ENCODE assay signal across 8 cellular contexts in genomic region chr17:42288078-42288984, GRCh38. TPM values are rescaled to one million over a fixed set of nuclear protein-coding genes. Genes with fewer than 3 reads are reported as not detected.
DNase-seq lines count a peak whose midpoint lies in the region; ATAC-seq and TF ChIP-seq lines count a peak whose summit lies in the region.

Gene STAT5A, plus strand, starts transcription at chr17:42288498. Its CDS starts 914 bp downstream, at chr17:42289412.

- H3K36me3 Mint-ChIP-seq in CD8-positive, alpha-beta memory T cell: peaks cover 0 to 41% (median 2%) of the 10 kb centered on the region in 3 donors
- peaks cover 42% of the 10 kb centered on the region for H3K36me3 Mint-ChIP-seq in activated CD4-positive, alpha-beta memory T cell treated with anti-CD3 and anti-CD28 coated beads for 36 hours

- 2 to 4% methylated on average over 56 to 62 of the region's 97 CpGs for WGBS in lower leg skin, 2 donors

- peak within 1 kb of the TSS; percentile 95 to 99 (median 99) for H3K27ac Mint-ChIP-seq in CD8-positive, alpha-beta memory T cell
- peak within 1 kb of the TSS; percentile 94 for H3K27ac Mint-ChIP-seq in activated CD4-positive, alpha-beta memory T cell treated with anti-CD3 and anti-CD28 coated beads for 36 hours

- TF ChIP-seq POLR2A in lower leg skin (IDR thresholded peaks at IDR 0.05): peak in 1 of 2 donors; percentile 49

- peaks cover 42 to 65% (median 53%) of the 10 kb centered on the region in 3 donors for H3K4me1 Mint-ChIP-seq in CD8-positive, alpha-beta memory T cell
- peaks cover 58% of the 10 kb centered on the region for H3K4me1 Mint-ChIP-seq in activated CD4-positive, alpha-beta memory T cell treated with anti-CD3 and anti-CD28 coated beads for 36 hours (ENCODE audit: low read depth)

- no peak for TF ChIP-seq CTCF in lower leg skin (IDR thresholded peaks at IDR 0.05)

- no peaks in the 10 kb centered on the region for H3K9me3 Mint-ChIP-seq in CD8-positive, alpha-beta memory T cell
- H3K9me3 Mint-ChIP-seq in activated CD4-positive, alpha-beta memory T cell treated with anti-CD3 and anti-CD28 coated beads for 36 hours: no peaks in the 10 kb centered on the region

- no peaks in the 10 kb centered on the region for H3K36me3 ChIP-seq in CD8-positive, alpha-beta memory T cell (ENCODE audit: insufficient read depth, low read length)

- CTCF ChIA-PET in CD8-positive, alpha-beta memory T cell (lab: Charles Lee): interaction anchor here (0.6 to 3.1 kb wide), 10 partner anchors 11 to 118 kb away, joined by 3 to 26 read pairs (median 4); no protein-coding TSS in a partner anchor
- CTCF ChIA-PET in activated CD4-positive, alpha-beta memory T cell treated with anti-CD3 and anti-CD28 coated beads for 36 hours (lab: Charles Lee): interaction anchor here (0.6 to 7.9 kb wide), 14 partner anchors 10 to 119 kb away, joined by 3 to 87 read pairs (median 4); partner anchors contain the start of gene GHDC

- peak; percentile 60 for ATAC-seq in GM21576 (IDR thresholded peaks at IDR 0.05; ENCODE audit: unreplicated experiment)

- H3K4me1 ChIP-seq in CD8-positive, alpha-beta memory T cell (ENCODE audit: insufficient read depth, low read length): peaks cover 30% of the 10 kb centered on the region

- H3K4me3 Mint-ChIP-seq in CD8-positive, alpha-beta memory T cell: peak within 1 kb of the TSS; percentile 93 to 97 (median 96)
- peak within 1 kb of the TSS; percentile 82 for H3K4me3 Mint-ChIP-seq in activated CD4-positive, alpha-beta memory T cell treated with anti-CD3 and anti-CD28 coated beads for 36 hours

- peak within 1 kb of the TSS; percentile 65 for H3K4me3 ChIP-seq in CD8-positive, alpha-beta memory T cell (ENCODE audit: low read length)
- H3K4me3 ChIP-seq in lower leg skin (ENCODE audit: low read depth, poor library complexity, severe bottlenecking): peak within 1 kb of the TSS; percentile 57

- POLR2A ChIA-PET in CD8-positive, alpha-beta memory T cell (lab: Charles Lee): interaction anchor here (0.6 to 5.6 kb wide), 11 partner anchors 10 to 100 kb away, joined by 3 to 55 read pairs (median 5); partner anchors contain the start of genes STAT3 and STAT5B
- POLR2A ChIA-PET in activated CD4-positive, alpha-beta memory T cell treated with anti-CD3 and anti-CD28 coated beads for 36 hours (lab: Charles Lee): interaction anchor here (0.8 to 4.6 kb wide), 14 partner anchors 10 to 289 kb away, joined by 3 to 56 read pairs (median 12); partner anchors contain the start of genes DNAJC7, GHDC, PSMC3IP and STAT3

- H3K27me3 Mint-ChIP-seq in CD8-positive, alpha-beta memory T cell: no peaks in the 10 kb centered on the region
- no peaks in the 10 kb centered on the region for H3K27me3 Mint-ChIP-seq in activated CD4-positive, alpha-beta memory T cell treated with anti-CD3 and anti-CD28 coated beads for 36 hours

- H3K27ac ChIP-seq in CD8-positive, alpha-beta memory T cell (ENCODE audit: low read depth, low read length): peak within 1 kb of the TSS; percentile 88

- DNase-seq in CD8-positive, alpha-beta memory T cell: peak; percentile 72 to 91 (median 83)
- peak; percentile 21 for DNase-seq in NCI-H146 treated with DMSO at 0.1 percent for 48 hours (lab: John Stamatoyannopoulos, UW; ENCODE audit: unreplicated experiment)
- DNase-seq in activated CD4-positive, alpha-beta memory T cell treated with anti-CD3 and anti-CD28 coated beads for 36 hours: peak; percentile 86
- DNase-seq in ecto neural progenitor cell (ENCODE audit: low spot score): peak; percentile 86
- DNase-seq in lower leg skin (ENCODE audit: low spot score in 2 of 2): peak; percentile 91 to 98
- DNase-seq in stimulated activated CD4-positive, alpha-beta T cell treated with anti-CD3 and anti-CD28 coated beads, Interleukin-4, amount 100 ng/mL, for 4 hours: peak; percentile 67 to 72
- no peak for DNase-seq in NCI-H1694 treated with DMSO at 0.1 percent for 48 hours (lab: John Stamatoyannopoulos, UW)

- H3K9me3 ChIP-seq in CD8-positive, alpha-beta memory T cell (ENCODE audit: low read length): no peaks in the 10 kb centered on the region

- intact Hi-C loops in activated CD4-positive, alpha-beta memory T cell treated with anti-CD3 and anti-CD28 coated beads for 36 hours (cut with micrococcal nuclease): loop anchor here (1.0 to 10.0 kb wide), 3 partner anchors 40 to 386 kb away; partner anchors contain the start of genes KCNH4 and PLEKHH3
- intact Hi-C loops in lower leg skin (cut with DNase I; ENCODE audit: low total_unique reads): no loop called here

- no peaks in the 10 kb centered on the region for H3K27me3 ChIP-seq in CD8-positive, alpha-beta memory T cell (ENCODE audit: insufficient read depth, low read length, poor library complexity, severe bottlenecking)

RNA-seq across cellular contexts. Expression of gene STAT5A, which starts in this region (rescaled TPM):
- 100 to 1,000 TPM; 259 to 263 TPM for total RNA-seq in CD8-positive, alpha-beta memory T cell
- polyA plus RNA-seq in CD8-positive, alpha-beta memory T cell: 90.3 TPM
- total RNA-seq in activated CD4-positive, alpha-beta memory T cell treated with anti-CD3 and anti-CD28 coated beads for 36 hours: 100 to 1,000 TPM; 211 to 215 TPM
- total RNA-seq in lower leg skin: 10 to 100 TPM; 25.1 to 60.9 (median 48.0) TPM
